In the genomic region with DNA sequence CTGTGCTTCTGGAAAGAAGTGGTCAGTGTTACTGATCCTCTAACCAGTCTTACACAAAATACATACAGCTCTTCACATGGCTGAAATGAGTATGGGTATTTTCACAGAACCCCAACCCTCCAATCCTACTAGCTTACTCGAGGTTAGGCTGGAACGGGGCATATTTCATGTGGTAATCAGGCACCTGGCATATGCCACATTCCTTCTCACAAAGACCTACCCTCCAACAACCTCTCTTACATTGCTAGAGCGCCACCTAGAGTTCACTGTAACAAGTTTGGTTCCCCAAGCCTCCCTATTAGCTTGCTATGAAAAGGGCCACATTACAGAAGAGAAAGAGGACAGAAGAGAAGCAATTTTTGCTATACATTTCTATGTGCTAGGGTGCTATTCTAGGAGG, we compare ENCODE assay signal across 8 cellular contexts.
DNase-seq lines count a peak whose midpoint lies in the region; ATAC-seq and TF ChIP-seq lines count a peak whose summit lies in the region.

No MANE protein-coding gene starts in this region.

- TF ChIP-seq CTCF in GM12874 (IDR thresholded peaks at IDR 0.05; ENCODE audit: insufficient read depth, low read depth, low read length), result peak; percentile 58; the same call in 1 of the 2 replicates

- DNase-seq in NCI-H146 treated with DMSO at 0.1 percent for 48 hours (lab: John Stamatoyannopoulos, UW; ENCODE audit: unreplicated experiment) (peak; percentile 31), SW 1271 (lab: John Stamatoyannopoulos, UW) (peak; percentile 45 to 67), inferior parietal cortex (ENCODE audit: extremely low spot score) (peak; percentile 25)

- ATAC-seq in HG02588 (IDR thresholded peaks at IDR 0.05; ENCODE audit: unreplicated experiment), result peak; percentile 65
- no peak for ATAC-seq in HG03571 (IDR thresholded peaks at IDR 0.05; ENCODE audit: unreplicated experiment)
- ATAC-seq in GM19452 (IDR thresholded peaks at IDR 0.05; ENCODE audit: unreplicated experiment), result no peak
- ATAC-seq in HG02970 (IDR thresholded peaks at IDR 0.05; ENCODE audit: low FRiP score, unreplicated experiment), result no peak
